28 cellular contexts compared by ENCODE assay signal in genomic region chr20:12108842-12109241, GRCh38.
"Had no signal": no experiment of that assay in that cellular context is flagged by ENCODE, and none has a peak within 500 bp of the region (broad histone marks: within the 10 kb centered on the region; RNA-seq: fewer than 3 reads in every experiment).

No MANE protein-coding gene starts in this region.

- H3K27ac Mint-ChIP-seq: dendritic cell treated with granulocyte-macrophage colony-stimulating factor and Interleukin-4, amounts not matched to agents 40 ng/mL and 50 ng/mL, for 4 days; effector memory CD8-positive, alpha-beta T cell; endodermal cell had no signal

- H3K27me3 ChIP-seq: colonic mucosa, dorsolateral prefrontal cortex, esophagus muscularis mucosa, foreskin keratinocyte, gastrocnemius medialis, gastroesophageal sphincter, heart left ventricle, heart right ventricle had no signal

- H3K4me3 Mint-ChIP-seq: dendritic cell treated with granulocyte-macrophage colony-stimulating factor and Interleukin-4, amounts not matched to agents 40 ng/mL and 50 ng/mL, for 4 days; effector memory CD8-positive, alpha-beta T cell; endodermal cell had no signal

- H3K9me3 ChIP-seq: colonic mucosa had no signal

- H3K4me1 ChIP-seq: foreskin keratinocyte, gastrocnemius medialis, gastroesophageal sphincter had no signal

- H3K36me3 ChIP-seq: colonic mucosa, esophagus muscularis mucosa, gastrocnemius medialis, gastroesophageal sphincter, heart left ventricle, heart right ventricle had no signal

- H3K4me3 ChIP-seq: colonic mucosa, coronary artery, dorsolateral prefrontal cortex, esophagus muscularis mucosa, gastrocnemius medialis, gastroesophageal sphincter, heart left ventricle, heart right ventricle had no signal

- ATAC-seq: effector memory CD8-positive, alpha-beta T cell; esophagus mucosa; foreskin keratinocyte; gastrocnemius medialis; gastroesophageal sphincter; heart left ventricle; heart right ventricle had no signal

- FAIRE-seq: colon, endometrium, endothelial cell of umbilical vein, frontal cortex had no signal

- DNase-seq: colonic mucosa; cortex of kidney; dermis blood vessel endothelial cell; dorsolateral prefrontal cortex; effector CD4-positive, alpha-beta T cell; effector CD8-positive, alpha-beta T cell; effector memory CD4-positive, alpha-beta T cell; effector memory CD8-positive, alpha-beta T cell; endodermal cell; erythroblast; foreskin fibroblast; foreskin keratinocyte; foreskin melanocyte; gastrocnemius medialis; glutamatergic neuron; head of caudate nucleus; heart left ventricle; heart right ventricle had no signal

- H3K27ac ChIP-seq: colonic mucosa, coronary artery, dorsolateral prefrontal cortex, epithelial cell of prostate, esophagus muscularis mucosa, foreskin keratinocyte, gastrocnemius medialis, gastroesophageal sphincter, heart left ventricle, heart right ventricle had no signal

- H3K27me3 Mint-ChIP-seq: dendritic cell treated with granulocyte-macrophage colony-stimulating factor and Interleukin-4, amounts not matched to agents 40 ng/mL and 50 ng/mL, for 4 days; effector memory CD8-positive, alpha-beta T cell had no signal
